Comparison of ENCODE assay signal across 15 cellular contexts in genomic region chr2:140454717-140455116, GRCh38.
DNase-seq lines count a peak whose midpoint lies in the region; FAIRE-seq lines count a peak whose summit lies in the region.
"Had no signal": no experiment of that assay in that cellular context is flagged by ENCODE, and none has a peak within 500 bp of the region (broad histone marks: within the 10 kb centered on the region; RNA-seq: fewer than 3 reads in every experiment).

No MANE protein-coding gene starts in this region.

- DNase-seq in GM04504 (ENCODE audit: low read depth) (peak; percentile 25), SJCRH30 (peak; percentile 17 to 55), fibroblast of peridontal ligament (ENCODE audit: extremely low read depth) (peak; percentile 75), renal cortical epithelial cell (ENCODE audit: low read depth) (peak; percentile 69), EL (no peak), ecto neural progenitor cell (ENCODE audit: low spot score) (no peak), SKM-1 (lab: John Stamatoyannopoulos, UW; ENCODE audit: unreplicated experiment) (no peak), small intestine (no peak)
- DNase-seq: activated CD8-positive, alpha-beta T cell treated with anti-CD3 and anti-CD28 coated beads, Interleukin-2, amount 10 ng/mL, durations not matched to agents 7 days and 5 days; activated naive CD4-positive, alpha-beta T cell treated with anti-CD3 and anti-CD28 coated beads for 36 hours; Caco-2; effector memory CD8-positive, alpha-beta T cell; NCI-H1092; T-helper 1 cell had no signal

- H3K27me3 ChIP-seq in SJCRH30, result no peaks in the 10 kb centered on the region
- H3K27me3 ChIP-seq in small intestine (ENCODE audit: control insufficient read depth in 2 of 2, insufficient read depth in 2 of 2, low read length in 2 of 2), result no peaks in the 10 kb centered on the region

- 75 to 80% (median 77%) methylated on average over 3 of the region's 3 CpGs for WGBS in small intestine, 3 donors

- H3K36me3 ChIP-seq in SJCRH30 (no peaks in the 10 kb centered on the region), small intestine (ENCODE audit: control insufficient read depth in 2 of 2, insufficient read depth in 2 of 2, low read length in 2 of 2) (no peaks in the 10 kb centered on the region)

- no peaks in the 10 kb centered on the region for H3K9me3 ChIP-seq in SJCRH30 (replicated peaks)
- no peaks in the 10 kb centered on the region for H3K9me3 ChIP-seq in small intestine (ENCODE audit: control insufficient read depth, low read depth)
- H3K9me3 ChIP-seq: Caco-2 had no signal

- H3K4me3 ChIP-seq in SJCRH30 (no peak overlapping the region), small intestine (ENCODE audit: low read depth in 1 of 2, low read length in 2 of 2) (no peak overlapping the region)

- H3K4me1 ChIP-seq in SJCRH30, result peaks cover 12% of the 10 kb centered on the region; the same call in 1 of the 2 replicates
- no peaks in the 10 kb centered on the region for H3K4me1 ChIP-seq in small intestine (ENCODE audit: control insufficient read depth in 2 of 2, insufficient read depth in 1 of 2, low read depth in 1 of 2, low read length in 1 of 2)
- H3K4me1 ChIP-seq: Caco-2 had no signal

- no peak for FAIRE-seq in small intestine (lab: Jason Lieb, UNC)
- FAIRE-seq: keratinocyte had no signal

- no peak overlapping the region for H3K27ac ChIP-seq in SJCRH30
- no peak overlapping the region for H3K27ac ChIP-seq in small intestine (ENCODE audit: low read depth in 1 of 2, low read length in 1 of 2)

Comparison
In these comparisons a context has a peak if more than half of its experiments do, and no peak if none do; other contexts are left out.
1. DNase-seq: peak in GM04504 (single experiment), SJCRH30 (2 of 2), fibroblast of peridontal ligament (single experiment) and renal cortical epithelial cell (single experiment); none in EL (single experiment), ecto neural progenitor cell (single experiment), SKM-1 (single experiment) and small intestine (single experiment).